ENCODE assay signal across 1 cellular context in genomic region chrX:38175140-38175539, GRCh38.
TF ChIP-seq lines count a peak whose summit lies in the region.

No MANE protein-coding gene starts in this region.

TF ChIP-seq in K562, 482 proteins besides CTCF, POLR2A, EP300 and RAD21:
- TF ChIP-seq STAG1 (CRISPR knock-in tag; IDR thresholded peaks at IDR 0.05; ENCODE audit: borderline replicate concordance) (peak; percentile 73; the same call in 1 of the 2 replicates), HMG20A (CRISPR knock-in tag; conservative IDR thresholded peaks at IDR 0.05) (no peak), SMC3 (conservative IDR thresholded peaks at IDR 0.05; ENCODE audit: insufficient read depth, low read depth, low read length) (peak; percentile 62), DEAF1 (CRISPR knock-in tag; IDR thresholded peaks at IDR 0.05) (peak; percentile 47; the same call in 1 of the 2 replicates), CHD1 (IDR thresholded peaks at IDR 0.05; ENCODE audit: low read length) (no peak)
